8 cellular contexts compared by ENCODE assay signal in genomic region chr10:80186364-80187012, GRCh38. TPM values are rescaled to one million over a fixed set of nuclear protein-coding genes. Genes with fewer than 3 reads are reported as not detected.
DNase-seq lines count a peak whose midpoint lies in the region; ATAC-seq and TF ChIP-seq lines count a peak whose summit lies in the region.

No MANE protein-coding gene starts in this region.

- H3K27me3 ChIP-seq in MM.1S (replicated peaks; ENCODE audit: insufficient read depth, low read length) (no peaks in the 10 kb centered on the region), neural progenitor cell (no peaks in the 10 kb centered on the region)

- H3K9me3 ChIP-seq in MM.1S (replicated peaks; ENCODE audit: insufficient read depth, low read length): no peaks in the 10 kb centered on the region
- no peaks in the 10 kb centered on the region for H3K9me3 ChIP-seq in neural progenitor cell (ENCODE audit: low read depth)

- H3K4me1 ChIP-seq in MM.1S (ENCODE audit: low read length): peaks cover 46% of the 10 kb centered on the region
- H3K4me1 ChIP-seq in neural progenitor cell: no peaks in the 10 kb centered on the region

- TF ChIP-seq CTCF in MM.1S (IDR thresholded peaks at IDR 0.05; ENCODE audit: low read length) (no peak), neural progenitor cell (IDR thresholded peaks at IDR 0.05) (no peak)

- H3K79me2 ChIP-seq in MM.1S (ENCODE audit: low read length) (peaks cover 95% of the 10 kb centered on the region), neural progenitor cell (ENCODE audit: low read depth) (no peaks in the 10 kb centered on the region)

- H3F3A ChIP-seq in MM.1S (ENCODE audit: insufficient read depth, low read length) (peaks cover 35% of the 10 kb centered on the region), neural progenitor cell (ENCODE audit: low read depth) (no peaks in the 10 kb centered on the region)

- H3K4me1 Mint-ChIP-seq in stimulated activated naive B cell treated with anti-CD40 and anti-IgM and Interleukin-4, amounts not matched to agents 10 μg/mL and 1 μg/mL and 100 μg/mL, for 72 hours: peaks cover 40 to 78% of the 10 kb centered on the region in 2 donors
- no peaks in the 10 kb centered on the region for H3K4me1 Mint-ChIP-seq in neural progenitor cell

- peak overlapping the region in 1 of 2 donors; percentile 44 for H3K4me3 Mint-ChIP-seq in stimulated activated naive B cell treated with anti-CD40 and anti-IgM and Interleukin-4, amounts not matched to agents 10 μg/mL and 1 μg/mL and 100 μg/mL, for 72 hours
- no peak overlapping the region for H3K4me3 Mint-ChIP-seq in neural progenitor cell

- H3K4me2 ChIP-seq in MM.1S (ENCODE audit: low read depth, low read length) (peak overlapping the region; percentile 79; the same call in 1 of the 2 replicates), neural progenitor cell (no peak overlapping the region)

- intact Hi-C loops in left ventricle myocardium superior (cut with micrococcal nuclease): no loop called here

- H3K36me3 Mint-ChIP-seq in stimulated activated naive B cell treated with anti-CD40 and anti-IgM and Interleukin-4, amounts not matched to agents 10 μg/mL and 1 μg/mL and 100 μg/mL, for 72 hours: peaks cover 20 to 39% of the 10 kb centered on the region in 2 donors
- no peaks in the 10 kb centered on the region for H3K36me3 Mint-ChIP-seq in neural progenitor cell

- 0 out of 2 replicates have a peak, but pooled peaks cover 10% of the 10 kb centered on the region for H4K20me1 ChIP-seq in MM.1S (ENCODE audit: insufficient read depth, low read length)
- no peaks in the 10 kb centered on the region for H4K20me1 ChIP-seq in neural progenitor cell (ENCODE audit: low read depth)

- H3K9ac ChIP-seq in MM.1S (ENCODE audit: low read length) (peak overlapping the region; percentile 64; the same call in 1 of the 2 replicates), neural progenitor cell (no peak overlapping the region)

- no peaks in the 10 kb centered on the region for H3K9me3 Mint-ChIP-seq in stimulated activated naive B cell treated with anti-CD40 and anti-IgM and Interleukin-4, amounts not matched to agents 10 μg/mL and 1 μg/mL and 100 μg/mL, for 72 hours
- peaks cover 2% of the 10 kb centered on the region for H3K9me3 Mint-ChIP-seq in neural progenitor cell

- H3K27ac ChIP-seq in MM.1S (ENCODE audit: low read length) (peak overlapping the region; percentile 91; the same call in 1 of the 2 replicates), neural progenitor cell (no peak overlapping the region)

- DNase-seq in MM.1S (no peak), activated T-cell treated with anti-CD3 and anti-CD28 coated beads for 48 hours (ENCODE audit: low read depth) (peak; percentile 56), left ventricle myocardium superior (peak; percentile 78), neural progenitor cell (ENCODE audit: low spot score) (no peak)
- DNase-seq in stimulated activated naive B cell treated with anti-CD40 and anti-IgM and Interleukin-4, amounts not matched to agents 10 μg/mL and 1 μg/mL and 100 μg/mL, for 72 hours: no peak
- DNase-seq in effector CD8-positive, alpha-beta T cell (lab: John Stamatoyannopoulos, UW): no peak

- H2AFZ ChIP-seq in MM.1S (ENCODE audit: low read length) (no peak overlapping the region), neural progenitor cell (replicated peaks) (no peak overlapping the region)

- H3K27ac Mint-ChIP-seq in stimulated activated naive B cell treated with anti-CD40 and anti-IgM and Interleukin-4, amounts not matched to agents 10 μg/mL and 1 μg/mL and 100 μg/mL, for 72 hours: peak overlapping the region; percentile 51
- no peak overlapping the region for H3K27ac Mint-ChIP-seq in neural progenitor cell

- H3K4me3 ChIP-seq in MM.1S (ENCODE audit: low read length) (0 out of 2 replicates have a peak overlapping the region, but pooled peaks have one; percentile 44), neural progenitor cell (no peak overlapping the region)

- no peaks in the 10 kb centered on the region for H3K27me3 Mint-ChIP-seq in stimulated activated naive B cell treated with anti-CD40 and anti-IgM and Interleukin-4, amounts not matched to agents 10 μg/mL and 1 μg/mL and 100 μg/mL, for 72 hours
- peaks cover 4% of the 10 kb centered on the region for H3K27me3 Mint-ChIP-seq in neural progenitor cell (ENCODE audit: insufficient read depth, low read depth)

- ATAC-seq in left ventricle myocardium superior (peak; percentile 85), HG02798 (IDR thresholded peaks at IDR 0.05; ENCODE audit: poor library complexity, unreplicated experiment) (no peak), HG03565 (IDR thresholded peaks at IDR 0.05; ENCODE audit: unreplicated experiment) (no peak)
- peak; percentile 18 to 44 for ATAC-seq in stimulated activated naive B cell treated with anti-CD40 and anti-IgM and Interleukin-4, amounts not matched to agents 10 μg/mL and 1 μg/mL and 100 μg/mL, for 72 hours (replicated peaks)

- H3K36me3 ChIP-seq in MM.1S (replicated peaks; ENCODE audit: insufficient read depth, low read length) (no peaks in the 10 kb centered on the region), neural progenitor cell (no peaks in the 10 kb centered on the region)

- H3K9me2 ChIP-seq in MM.1S (replicated peaks; ENCODE audit: insufficient read depth, low read length): no peaks in the 10 kb centered on the region

RNA-seq across cellular contexts. Expression of gene ANXA11, which starts 18.8 kb away (rescaled TPM):
- 405 TPM for total RNA-seq in left ventricle myocardium superior
- 2.7 and 7.3 TPM in 2 replicates for total RNA-seq in neural progenitor cell (ENCODE audit: low replicate concordance)

RNA-seq across cellular contexts. Expression of gene PLAC9, which starts 54.0 kb away (rescaled TPM):
- total RNA-seq in left ventricle myocardium superior (23.2 TPM), neural progenitor cell (ENCODE audit: low replicate concordance) (not detected in 2 replicates)

Comparison
In these comparisons a context has a peak if more than half of its experiments do, and no peak if none do; other contexts are left out.
1. DNase-seq: peak in activated T-cell treated with anti-CD3 and anti-CD28 coated beads for 48 hours (single experiment) and left ventricle myocardium superior (single experiment); none in MM.1S (single experiment), stimulated activated naive B cell treated with anti-CD40 and anti-IgM and Interleukin-4, amounts not matched to agents 10 μg/mL and 1 μg/mL and 100 μg/mL, for 72 hours (single experiment), neural progenitor cell (single experiment) and effector CD8-positive, alpha-beta T cell (single experiment).
2. ATAC-seq: peak in left ventricle myocardium superior (single experiment) and stimulated activated naive B cell treated with anti-CD40 and anti-IgM and Interleukin-4, amounts not matched to agents 10 μg/mL and 1 μg/mL and 100 μg/mL, for 72 hours (2 of 2); none in HG02798 (single experiment) and HG03565 (single experiment).
3. RNA of gene ANXA11, which starts 18.8 kb away (total RNA-seq): 405 TPM in left ventricle myocardium superior (single experiment); 2.7 to 7.3 TPM in neural progenitor cell; every median in the first group is over 10 times any median in the second.
4. RNA of gene PLAC9, which starts 54.0 kb away (total RNA-seq): 23.2 TPM in left ventricle myocardium superior (single experiment); not detected in neural progenitor cell; every median in the first group is over 10 times any median in the second.